ENCODE assay signal across 8 cellular contexts in the genomic region with DNA sequence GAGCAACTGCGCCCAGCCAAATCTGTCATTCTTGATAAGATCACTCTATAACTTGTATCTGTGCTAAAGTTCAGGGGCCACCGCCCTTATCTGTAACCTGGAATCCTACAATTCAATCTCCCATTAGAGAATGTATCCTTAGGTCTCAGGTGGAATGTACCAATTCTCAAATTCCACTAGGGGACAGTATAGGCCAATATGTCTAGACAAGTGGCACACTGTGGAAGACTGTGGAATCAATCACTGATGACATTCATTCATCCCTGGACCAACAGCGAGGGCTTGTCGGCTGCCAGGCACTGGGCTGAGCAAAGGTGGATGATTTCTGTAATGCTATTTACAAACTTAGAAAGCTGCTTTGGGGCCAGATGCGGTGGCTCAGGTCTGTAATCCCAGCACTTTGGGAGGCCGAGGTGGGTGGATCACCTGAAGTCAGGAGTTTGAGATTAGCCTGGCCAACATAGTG. TPM values are rescaled to one million over a fixed set of nuclear protein-coding genes. Genes with fewer than 3 reads are reported as not detected.
DNase-seq lines count a peak whose midpoint lies in the region; ATAC-seq and TF ChIP-seq lines count a peak whose summit lies in the region.

No MANE protein-coding gene starts in this region.

- peak; percentile 2 for DNase-seq in NCI-H2107 treated with DMSO at 0.1 percent for 48 hours (lab: John Stamatoyannopoulos, UW; ENCODE audit: unreplicated experiment)
- no peak for DNase-seq in NCI-H2107 (lab: John Stamatoyannopoulos, UW)
- DNase-seq in RKO (ENCODE audit: low spot score), result peak; percentile 66
- no peak for DNase-seq in esophagus muscularis mucosa (ENCODE audit: extremely low spot score)
- DNase-seq in prostate gland (ENCODE audit: low spot score), result no peak

- POLR2A ChIA-PET in HEK293 (lab: Yijun Ruan, JAX), result no interaction called here

- no peak overlapping the region for H3K4me3 ChIP-seq in HEK293 (ENCODE audit: low read depth, low read length)
- no peak overlapping the region for H3K4me3 ChIP-seq in esophagus muscularis mucosa
- no peak overlapping the region for H3K4me3 ChIP-seq in prostate gland

- intact Hi-C loops in esophagus muscularis mucosa (cut with DNase I), result no loop called here
- intact Hi-C loops in prostate gland (cut with DNase I), result no loop called here

- TF ChIP-seq POLR2A in esophagus muscularis mucosa (IDR thresholded peaks at IDR 0.05; ENCODE audit: low read depth) (no peak), prostate gland (IDR thresholded peaks at IDR 0.05) (no peak)

- TF ChIP-seq EP300 in esophagus muscularis mucosa (IDR thresholded peaks at IDR 0.05), result no peak

- TF ChIP-seq CTCF in HEK293 (tag by site-specific recombination; IDR thresholded peaks at IDR 0.05), result peak; percentile 46; the same call in 1 of the 2 replicates
- peak; percentile 10 to 49 (median 19) for TF ChIP-seq CTCF in esophagus muscularis mucosa (IDR thresholded peaks at IDR 0.05)
- peak in 3 of 4 experiments; percentile 37 to 57 (median 50) for TF ChIP-seq CTCF in prostate gland (IDR thresholded peaks at IDR 0.05)

- ATAC-seq in HG02938 (IDR thresholded peaks at IDR 0.05; ENCODE audit: unreplicated experiment), result no peak
- no peak for ATAC-seq in HG02763 (IDR thresholded peaks at IDR 0.05; ENCODE audit: unreplicated experiment)

- H3K27ac ChIP-seq in HEK293 (ENCODE audit: extremely low read depth, low read depth, low read length) (no peak overlapping the region), esophagus muscularis mucosa (replicated peaks in 1 of 4) (no peak overlapping the region), prostate gland (no peak overlapping the region)

- 87% methylated on average over 6 of the region's 6 CpGs for WGBS in esophagus muscularis mucosa
- WGBS in prostate gland, result 88% methylated on average over 6 of the region's 6 CpGs

- H3K27me3 ChIP-seq in esophagus muscularis mucosa (no peaks in the 10 kb centered on the region), prostate gland (replicated peaks; ENCODE audit: insufficient read depth) (no peaks in the 10 kb centered on the region)

- CTCF ChIA-PET in HEK293 (lab: Yijun Ruan, JAX), result interaction anchor here (0.7 to 1.9 kb wide), 9 partner anchors 9 to 317 kb away, joined by 3 to 8 read pairs (median 4); no protein-coding TSS in a partner anchor

- H3K36me3 ChIP-seq in HEK293 (ENCODE audit: control insufficient read depth in 2 of 2, insufficient read depth in 1 of 2, low read length in 2 of 2) (no peaks in the 10 kb centered on the region), esophagus muscularis mucosa (no peaks in the 10 kb centered on the region), prostate gland (no peaks in the 10 kb centered on the region)

- H3K4me1 ChIP-seq in HEK293 (ENCODE audit: control insufficient read depth, insufficient read depth, low read length) (no peaks in the 10 kb centered on the region), esophagus muscularis mucosa (no peaks in the 10 kb centered on the region), prostate gland (replicated peaks) (no peaks in the 10 kb centered on the region)

- no peaks in the 10 kb centered on the region for H3K9me3 ChIP-seq in HEK293 (ENCODE audit: control insufficient read depth, insufficient read depth, low read depth, low read length)
- H3K9me3 ChIP-seq in esophagus muscularis mucosa, result no peaks in the 10 kb centered on the region
- H3K9me3 ChIP-seq in prostate gland, result no peaks in the 10 kb centered on the region

TF ChIP-seq in HEK293, 187 proteins besides CTCF, POLR2A, EP300 and RAD21:
- TF ChIP-seq PRDM10 (tag by site-specific recombination; IDR thresholded peaks at IDR 0.05) (peak; percentile 46), ZNF121 (tag by site-specific recombination; IDR thresholded peaks at IDR 0.05) (peak; percentile 52; the same call in 1 of the 2 replicates), ZBTB17 (tag by site-specific recombination; IDR thresholded peaks at IDR 0.05) (peak; percentile 89), ZNF146 (tag by site-specific recombination; IDR thresholded peaks at IDR 0.05) (no peak), ZNF654 (tag by site-specific recombination; IDR thresholded peaks at IDR 0.05; ENCODE audit: low read depth) (peak; percentile 80)

RNA-seq across cellular contexts. Expression of gene MEGF9, which starts 28.7 kb away (rescaled TPM):
- total RNA-seq in esophagus muscularis mucosa (10 to 100 TPM; 17.1 to 23.1 (median 18.9) TPM), prostate gland (10 to 100 TPM; 12.0 to 25.3 TPM)

RNA-seq across cellular contexts. Expression of gene FBXW2, which starts 50.2 kb away (rescaled TPM):
- 10 to 100 TPM; 36.9 to 55.9 (median 53.2) TPM for total RNA-seq in esophagus muscularis mucosa
- total RNA-seq in prostate gland, result 10 to 100 TPM; 38.3 to 57.1 TPM

Comparison
In these comparisons a context has a peak if more than half of its experiments do, and no peak if none do; other contexts are left out.
1. DNase-seq: peak in NCI-H2107 treated with DMSO at 0.1 percent for 48 hours (single experiment) and RKO (single experiment); none in NCI-H2107 (single experiment), esophagus muscularis mucosa (single experiment) and prostate gland (single experiment).
2. Peak in every context shown above with its lines, with median percentiles within 50 percentile points of each other: CTCF ChIP-seq.